ENCODE assay signal across 4 cellular contexts in the genomic region with DNA sequence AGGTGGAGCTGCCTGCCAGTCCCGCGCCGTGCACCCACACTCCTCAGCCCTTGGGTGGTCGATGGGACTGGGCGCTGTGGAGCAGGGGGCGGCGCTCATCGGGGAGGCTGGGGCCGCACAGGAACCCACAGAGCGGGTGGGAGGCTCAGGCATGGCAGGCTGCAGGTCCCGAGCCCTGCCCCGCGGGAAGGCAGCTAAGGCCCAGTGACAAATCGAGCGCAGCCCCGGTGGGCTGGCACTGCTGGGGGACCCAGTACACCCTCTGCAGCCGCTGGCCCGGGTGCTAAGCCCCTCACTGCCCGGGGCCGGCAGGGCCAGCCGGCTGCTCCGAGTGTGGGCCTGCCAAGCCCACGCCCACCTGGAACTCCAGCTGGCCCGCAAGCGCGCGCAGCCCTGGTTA. TPM values are rescaled to one million over a fixed set of nuclear protein-coding genes. Genes with fewer than 3 reads are reported as not detected.
"Had no signal": no experiment of that assay in that cellular context is flagged by ENCODE, and none has a peak within 500 bp of the region (broad histone marks: within the 10 kb centered on the region; RNA-seq: fewer than 3 reads in every experiment).

No MANE protein-coding gene starts in this region.

RNA-seq across cellular contexts. Expression of gene CXorf51A, which starts 52.3 kb away (rescaled TPM):
- total RNA-seq: LHCN-M2, M059J, MCF 10A, NCI-H460 had no signal

RNA-seq across cellular contexts. Expression of gene CXorf51B, which starts 57.3 kb away (rescaled TPM):
- total RNA-seq: LHCN-M2, M059J, MCF 10A, NCI-H460 had no signal
